In the genomic region with DNA sequence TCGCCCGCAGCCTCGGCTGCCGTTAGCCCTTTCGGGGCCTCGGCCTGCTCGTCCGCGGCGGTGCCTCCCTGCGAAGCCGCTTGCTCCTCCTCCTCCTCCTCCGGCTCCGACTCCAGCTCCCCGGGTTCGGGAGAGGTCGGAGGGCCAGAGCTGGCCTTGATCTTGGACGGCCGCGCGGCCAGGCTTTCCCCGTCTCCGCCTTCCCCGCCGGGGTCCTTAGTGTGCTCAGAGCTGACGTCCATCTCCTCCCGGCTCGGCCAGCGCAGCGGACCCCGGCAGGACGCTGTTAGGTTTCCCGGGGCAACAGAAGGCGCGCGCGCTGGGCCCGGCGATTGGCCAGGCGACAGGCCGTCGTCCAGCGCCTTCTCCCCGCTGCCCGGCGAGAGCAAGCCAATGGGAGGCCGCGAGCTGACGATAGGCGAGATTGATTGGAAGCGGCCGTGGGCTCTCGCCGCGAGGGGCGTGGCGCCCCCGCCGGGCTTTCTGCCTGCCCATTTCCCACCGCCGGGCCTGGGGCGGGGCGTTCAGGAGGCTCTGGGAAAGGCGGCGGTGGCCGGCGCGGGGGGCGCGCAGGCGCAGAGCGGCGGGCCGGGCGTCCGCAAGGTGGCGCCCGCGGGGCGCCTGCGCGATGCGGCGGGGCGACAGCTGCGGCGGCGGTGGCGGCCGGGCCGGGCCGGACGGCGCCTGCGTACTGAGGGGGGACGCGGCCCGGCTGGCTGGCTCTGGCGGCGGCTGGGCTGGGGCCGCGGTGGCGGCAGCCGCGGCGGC, we compare ENCODE assay signal across 8 cellular contexts. TPM values are rescaled to one million over a fixed set of nuclear protein-coding genes. Genes with fewer than 3 reads are reported as not detected.
A peak's percentile ranks its signal among the peaks of the same experiment; 100 is the strongest.
DNase-seq lines count a peak whose midpoint lies in the region; ATAC-seq and TF ChIP-seq lines count a peak whose summit lies in the region.

A gene with protein sequence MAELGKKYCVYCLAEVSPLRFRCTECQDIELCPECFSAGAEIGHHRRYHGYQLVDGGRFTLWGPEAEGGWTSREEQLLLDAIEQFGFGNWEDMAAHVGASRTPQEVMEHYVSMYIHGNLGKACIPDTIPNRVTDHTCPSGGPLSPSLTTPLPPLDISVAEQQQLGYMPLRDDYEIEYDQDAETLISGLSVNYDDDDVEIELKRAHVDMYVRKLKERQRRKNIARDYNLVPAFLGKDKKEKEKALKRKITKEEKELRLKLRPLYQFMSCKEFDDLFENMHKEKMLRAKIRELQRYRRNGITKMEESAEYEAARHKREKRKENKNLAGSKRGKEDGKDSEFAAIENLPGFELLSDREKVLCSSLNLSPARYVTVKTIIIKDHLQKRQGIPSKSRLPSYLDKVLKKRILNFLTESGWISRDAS (plus strand): TSS at position 676 of the 768 bp plus-strand sequence. CDS start 208 bp downstream, outside the sequence.

- CTCF ChIA-PET in activated CD4-positive, alpha-beta T cell treated with anti-CD3 and anti-CD28 coated beads for 36 hours (lab: Charles Lee), result interaction anchor here (0.8 to 8.9 kb wide), 16 partner anchors 10 to 368 kb away, joined by 3 to 126 read pairs (median 4); a partner anchor contains a TSS

- H3K27ac Mint-ChIP-seq in activated CD4-positive, alpha-beta T cell treated with anti-CD3 and anti-CD28 coated beads for 36 hours, result peak within 1 kb of the TSS; percentile 77

- peak; percentile 71 for ATAC-seq in HG03442 (IDR thresholded peaks at IDR 0.05; ENCODE audit: unreplicated experiment)
- ATAC-seq in activated CD4-positive, alpha-beta T cell treated with anti-CD3 and anti-CD28 coated beads for 36 hours, result peak; percentile 87

- TF ChIP-seq CTCF in BE2C (IDR thresholded peaks at IDR 0.05; ENCODE audit: low read depth, low read length) (no peak), choroid plexus epithelial cell (conservative IDR thresholded peaks at IDR 0.05; ENCODE audit: low read depth, low read length) (no peak)

- intact Hi-C loops in activated CD4-positive, alpha-beta T cell treated with anti-CD3 and anti-CD28 coated beads for 36 hours (cut with DNase I, micrococcal nuclease), result loop anchor here (1.0 to 10.0 kb wide), 11 partner anchors 25 to 403 kb away; a partner anchor contains a TSS

- H3K4me3 Mint-ChIP-seq in activated CD4-positive, alpha-beta T cell treated with anti-CD3 and anti-CD28 coated beads for 36 hours, result peak within 1 kb of the TSS; percentile 86

- peaks cover 46% of the 10 kb centered on the region for H3K4me1 Mint-ChIP-seq in activated CD4-positive, alpha-beta T cell treated with anti-CD3 and anti-CD28 coated beads for 36 hours

- H3K27me3 Mint-ChIP-seq in activated CD4-positive, alpha-beta T cell treated with anti-CD3 and anti-CD28 coated beads for 36 hours, result peaks cover 3% of the 10 kb centered on the region

- H3K4me3 ChIP-seq in BE2C (ENCODE audit: low read depth, low read length) (peak within 1 kb of the TSS; percentile 95), choroid plexus epithelial cell (ENCODE audit: low read depth, low read length) (peak within 1 kb of the TSS; percentile 88)

- no peaks in the 10 kb centered on the region for H3K9me3 ChIP-seq in BE2C

- no peaks in the 10 kb centered on the region for H3K27me3 ChIP-seq in BE2C

- POLR2A ChIA-PET in activated CD4-positive, alpha-beta T cell treated with anti-CD3 and anti-CD28 coated beads for 36 hours (lab: Charles Lee), result interaction anchor here (0.8 to 2.6 kb wide), 3 partner anchors 25 to 134 kb away, joined by 3 to 12 read pairs (median 3); a partner anchor contains a TSS

- H3K9me3 Mint-ChIP-seq in activated CD4-positive, alpha-beta T cell treated with anti-CD3 and anti-CD28 coated beads for 36 hours (ENCODE audit: low read depth), result no peaks in the 10 kb centered on the region

- DNase-seq in BE2C, result peak; percentile 98
- peak; percentile 99 for DNase-seq in GM19238 (ENCODE audit: insufficient read length, low spot score)
- peak; percentile 89 for DNase-seq in NCI-H510A treated with DMSO at 0.1 percent for 48 hours (lab: John Stamatoyannopoulos, UW)
- peak; percentile 95 for DNase-seq in activated CD4-positive, alpha-beta T cell treated with anti-CD3 and anti-CD28 coated beads for 36 hours
- peak; percentile 99 for DNase-seq in choroid plexus epithelial cell (ENCODE audit: low read depth)
- DNase-seq in kidney glomerular epithelial cell (lab: John Stamatoyannopoulos, UW), result peak; percentile 99
- DNase-seq in stimulated activated CD4-positive, alpha-beta T cell treated with anti-CD3 and anti-CD28 coated beads, Interleukin-1b, Interleukin-23, amount 100 ng/mL, for 1 hour (ENCODE audit: low read depth in 2 of 2), result peak; percentile 78

- no peaks in the 10 kb centered on the region for H3K36me3 Mint-ChIP-seq in activated CD4-positive, alpha-beta T cell treated with anti-CD3 and anti-CD28 coated beads for 36 hours (ENCODE audit: low read depth)

- H3K36me3 ChIP-seq in BE2C, result no peaks in the 10 kb centered on the region

- H3K4me1 ChIP-seq in BE2C, result peaks cover 14% of the 10 kb centered on the region; the same call in 1 of the 2 replicates

RNA-seq across cellular contexts. Expression of the gene that starts here (rescaled TPM):
- 20.8 TPM for polyA plus RNA-seq in BE2C (2012; ENCODE audit: insufficient read depth, insufficient read length, low read depth)
- 10 to 100 TPM in 1 of 2 experiments, 1 to 10 TPM in 1; 9.0 to 10.6 TPM for total RNA-seq in activated CD4-positive, alpha-beta T cell treated with anti-CD3 and anti-CD28 coated beads for 36 hours

Comparison
In these comparisons a context has a peak if more than half of its experiments do, and no peak if none do; other contexts are left out.
1. Peak in every context shown above with its lines: DNase-seq, ATAC-seq and H3K4me3 ChIP-seq.